ENCODE assay signal across 25 cellular contexts in the genomic region with DNA sequence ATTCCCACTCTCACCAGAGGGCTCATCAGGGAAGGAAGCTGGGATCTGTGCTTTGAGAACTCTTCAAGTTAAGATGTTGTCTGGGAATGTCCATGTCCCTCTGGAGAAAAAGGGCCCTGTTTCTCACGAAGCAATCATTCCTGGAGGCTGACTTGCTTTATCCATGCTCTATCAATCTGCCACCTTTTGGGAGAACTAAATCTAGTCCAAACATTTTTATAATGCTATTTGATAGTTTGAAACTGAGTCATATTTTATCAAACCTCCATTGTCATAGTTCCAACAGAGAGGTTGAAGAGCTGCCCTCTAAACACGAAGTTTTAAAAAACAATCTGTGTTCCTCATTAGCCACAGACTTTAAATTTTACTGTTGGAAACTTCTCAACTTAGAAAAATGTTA.
DNase-seq lines count a peak whose midpoint lies in the region; ATAC-seq, FAIRE-seq and TF ChIP-seq lines count a peak whose summit lies in the region.
"Had no signal": no experiment of that assay in that cellular context is flagged by ENCODE, and none has a peak within 500 bp of the region (broad histone marks: within the 10 kb centered on the region; RNA-seq: fewer than 3 reads in every experiment).

No MANE protein-coding gene starts in this region.

- no TSS peak for BruUV-seq in PC-3 (replicated peaks; lab: Mats Ljungman, UMichigan)

- H3K4me2 ChIP-seq in PC-3 (ENCODE audit: low read length): 0 out of 2 replicates have a peak overlapping the region, but pooled peaks have one; percentile 10

- TF ChIP-seq CTCF in PC-3 (conservative IDR thresholded peaks at IDR 0.05; ENCODE audit: low read depth, low read length): no peak
- TF ChIP-seq CTCF in nephron (IDR thresholded peaks at IDR 0.05; ENCODE audit: unreplicated experiment in 3 of 3): no peak

- H3K9ac ChIP-seq in PC-3 (ENCODE audit: low read length): no peak overlapping the region

- H3K27ac ChIP-seq in PC-3 (ENCODE audit: low read length) (no peak overlapping the region), small intestine (ENCODE audit: low read depth in 1 of 2, low read length in 1 of 2) (no peak overlapping the region)

- H3K27me3 Mint-ChIP-seq in nephron (ENCODE audit: low read depth) (no peaks in the 10 kb centered on the region), immature natural killer cell (ENCODE audit: low read depth in 3 of 3) (peaks cover 3 to 29% (median 18%) of the 10 kb centered on the region in 3 donors)

- H3K4me3 ChIP-seq in PC-3 (ENCODE audit: low read length) (no peak overlapping the region), small intestine (ENCODE audit: low read depth in 1 of 2, low read length in 2 of 2) (no peak overlapping the region)

- H3K9me3 Mint-ChIP-seq in nephron: no peaks in the 10 kb centered on the region
- no peaks in the 10 kb centered on the region for H3K9me3 Mint-ChIP-seq in immature natural killer cell

- H3K27ac Mint-ChIP-seq in nephron (peak overlapping the region; percentile 42 to 93 (median 89)), immature natural killer cell (no peak overlapping the region)
- H3K27ac Mint-ChIP-seq: B cell, CD14-positive monocyte had no signal

- H2AFZ ChIP-seq in PC-3 (ENCODE audit: low read length): no peak overlapping the region

- no peaks in the 10 kb centered on the region for H4K20me1 ChIP-seq in PC-3 (ENCODE audit: low read length)

- H3K4me3 Mint-ChIP-seq in nephron (no peak overlapping the region), immature natural killer cell (no peak overlapping the region)
- H3K4me3 Mint-ChIP-seq: B cell, CD14-positive monocyte had no signal

- H3K27me3 ChIP-seq in PC-3 (ENCODE audit: low read length) (no peaks in the 10 kb centered on the region), small intestine (ENCODE audit: control insufficient read depth in 2 of 2, insufficient read depth in 2 of 2, low read length in 2 of 2) (peaks cover 0 to 6% of the 10 kb centered on the region in 2 donors)

- CTCF ChIA-PET in PC-3 (lab: Charles Lee): no interaction called here

- WGBS in small intestine, 3 donors: 57 to 84% (median 67%) methylated on average over 2 of the region's 2 CpGs

- peaks cover 69% of the 10 kb centered on the region for H3K4me1 Mint-ChIP-seq in nephron
- H3K4me1 Mint-ChIP-seq in immature natural killer cell: peaks cover 6 to 12% of the 10 kb centered on the region in 2 donors
- H3K4me1 Mint-ChIP-seq: CD14-positive monocyte had no signal

- H3K9me3 ChIP-seq in PC-3 (ENCODE audit: low read length) (no peaks in the 10 kb centered on the region), small intestine (ENCODE audit: control insufficient read depth, low read depth) (no peaks in the 10 kb centered on the region)

- no peaks in the 10 kb centered on the region for H3K36me3 ChIP-seq in PC-3 (ENCODE audit: low read depth, low read length)
- H3K36me3 ChIP-seq in small intestine (ENCODE audit: control insufficient read depth in 2 of 2, insufficient read depth in 2 of 2, low read length in 2 of 2): no peaks in the 10 kb centered on the region

- no peaks in the 10 kb centered on the region for H3F3A ChIP-seq in PC-3 (ENCODE audit: low read length, unreplicated experiment)

- intact Hi-C loops in PC-3 (cut with micrococcal nuclease): no loop called here

- POLR2A ChIA-PET in PC-3 (lab: Charles Lee; ENCODE audit: unreplicated experiment): interaction anchor here (0.6 kb wide), 1 partner anchor 149 kb away, joined by 5 read pairs; no protein-coding TSS in a partner anchor

- H3K79me2 ChIP-seq in PC-3 (ENCODE audit: low read length): no peaks in the 10 kb centered on the region

- DNase-seq in AG08395 (ENCODE audit: low spot score): peak; percentile 24
- peak; percentile 90 for DNase-seq in GM04503 (ENCODE audit: low read depth)
- DNase-seq in PC-3: peak; percentile 36
- no peak for DNase-seq in small intestine
- no peak for DNase-seq in NOMO-1 (lab: John Stamatoyannopoulos, UW; ENCODE audit: unreplicated experiment in 2 of 2)
- no peak for DNase-seq in immature natural killer cell
- no peak for DNase-seq in RCC 7860 (ENCODE audit: low spot score)
- DNase-seq: DMS53, GOT3, HCEC 1CT, KG1, NCI-H1105, NCI-H2081, NCI-H2171, NCI-H345, NCI-H524, NCI-H82, OCI-M1, Right ventricle myocardium superior had no signal

- no peak for ATAC-seq in PC-3

- H3K4me1 ChIP-seq in PC-3 (ENCODE audit: insufficient read depth, low read length): peaks cover 16% of the 10 kb centered on the region
- no peaks in the 10 kb centered on the region for H3K4me1 ChIP-seq in small intestine (ENCODE audit: control insufficient read depth in 2 of 2, insufficient read depth in 1 of 2, low read depth in 1 of 2, low read length in 1 of 2)

- FAIRE-seq in small intestine (lab: Jason Lieb, UNC) (no peak), RCC 7860 (lab: Jason Lieb, UNC) (no peak)
- FAIRE-seq: D721Med, GM12892, HTR-8/SVneo had no signal

- H3K9me2 ChIP-seq in PC-3 (replicated peaks; ENCODE audit: low read length): no peaks in the 10 kb centered on the region

- H3K36me3 Mint-ChIP-seq in nephron (ENCODE audit: low read depth): no peaks in the 10 kb centered on the region
- peaks cover 0 to 4% (median 0%) of the 10 kb centered on the region in 3 donors for H3K36me3 Mint-ChIP-seq in immature natural killer cell
- H3K36me3 Mint-ChIP-seq: CD14-positive monocyte had no signal

Comparison
In these comparisons a context has a peak if more than half of its experiments do, and no peak if none do; other contexts are left out.
1. DNase-seq: peak in AG08395 (single experiment), GM04503 (single experiment) and PC-3 (single experiment); none in small intestine (single experiment), NOMO-1 (0 of 2), immature natural killer cell (0 of 3) and RCC 7860 (single experiment).
2. H3K27ac Mint-ChIP-seq: peak in nephron (3 of 3); none in immature natural killer cell (0 of 6).